16 cellular contexts compared by ENCODE assay signal in genomic region chr10:86061301-86061873, GRCh38.
"Had no signal": no experiment of that assay in that cellular context is flagged by ENCODE, and none has a peak within 500 bp of the region (broad histone marks: within the 10 kb centered on the region; RNA-seq: fewer than 3 reads in every experiment).

No MANE protein-coding gene starts in this region.

- H3K36me3 ChIP-seq: left lung, neutrophil, right lobe of liver, tibial artery had no signal

- DNase-seq: effector CD4-positive, alpha-beta T cell; kidney; left lung; mesenchymal stem cell; natural killer cell; right lobe of liver; small intestine; stimulated activated CD4-positive, alpha-beta T cell treated with anti-CD3 and anti-CD28 coated beads, Interleukin-15, amount 100 ng/mL, for 24 hours; stimulated activated CD4-positive, alpha-beta T cell treated with anti-CD3 and anti-CD28 coated beads, Interleukin-2, amount 100 ng/mL, for 48 hours; stimulated activated naive B cell treated with anti-CD40 and anti-IgM and Interleukin-4, amounts not matched to agents 10 μg/mL and 1 μg/mL and 100 μg/mL, for 72 hours; stimulated activated naive CD8-positive, alpha-beta T cell treated with anti-CD3 and anti-CD28 coated beads, Interleukin-15, amount 100 ng/mL, for 72 hours; testis; tibial artery had no signal

- ATAC-seq: left lung; natural killer cell; stimulated activated naive B cell treated with anti-CD40 and anti-IgM and Interleukin-4, amounts not matched to agents 10 μg/mL and 1 μg/mL and 100 μg/mL, for 72 hours; stimulated activated naive CD8-positive, alpha-beta T cell treated with anti-CD3 and anti-CD28 coated beads, Interleukin-15, amount 100 ng/mL, for 72 hours had no signal

- H2AFZ ChIP-seq: parathyroid adenoma had no signal

- H3K4me1 ChIP-seq: left lung, parathyroid adenoma, right lobe of liver, testis had no signal

- H3K4me3 ChIP-seq: dorsolateral prefrontal cortex, left lung, right lobe of liver, testis, tibial artery had no signal

- H3K9ac ChIP-seq: parathyroid adenoma had no signal

- H3K27ac ChIP-seq: left lung, neutrophil, parathyroid adenoma, right lobe of liver, testis, tibial artery had no signal

- H3K27me3 ChIP-seq: dorsolateral prefrontal cortex, right lobe of liver, testis, tibial artery had no signal

- H3K79me2 ChIP-seq: parathyroid adenoma had no signal

- H3K9me3 ChIP-seq: left lung, neutrophil, right lobe of liver, testis, tibial artery had no signal
